ENCODE assay signal across 20 cellular contexts in genomic region chrX:99572711-99573110, GRCh38.
DNase-seq lines count a peak whose midpoint lies in the region; ATAC-seq, FAIRE-seq and TF ChIP-seq lines count a peak whose summit lies in the region.
"Had no signal": no experiment of that assay in that cellular context is flagged by ENCODE, and none has a peak within 500 bp of the region (broad histone marks: within the 10 kb centered on the region; RNA-seq: fewer than 3 reads in every experiment).

No MANE protein-coding gene starts in this region.

- no peak for ATAC-seq in GM23338
- ATAC-seq in naive thymus-derived CD8-positive, alpha-beta T cell, result no peak
- ATAC-seq: K562 had no signal

- H3K27ac ChIP-seq in GM23338 (ENCODE audit: low read depth) (no peak overlapping the region), astrocyte (ENCODE audit: low read depth, low read length) (no peak overlapping the region), mesendoderm (ENCODE audit: low read depth, low read length) (no peak overlapping the region)
- H3K27ac ChIP-seq: HL-60 had no signal

- FAIRE-seq in A204.1 (lab: Jason Lieb, UNC), result peak; percentile 34
- FAIRE-seq in astrocyte (lab: Jason Lieb, UNC), result peak; percentile 73
- FAIRE-seq: K562 had no signal

- no peak overlapping the region for H4K5ac ChIP-seq in mesendoderm (ENCODE audit: low read length)

- no peaks in the 10 kb centered on the region for H3K27me3 Mint-ChIP-seq in GM23338 (ENCODE audit: insufficient read depth, low read depth, poor library complexity)
- H3K27me3 Mint-ChIP-seq in astrocyte (ENCODE audit: low read depth, unreplicated experiment), result no peaks in the 10 kb centered on the region
- no peaks in the 10 kb centered on the region for H3K27me3 Mint-ChIP-seq in naive thymus-derived CD8-positive, alpha-beta T cell
- H3K27me3 Mint-ChIP-seq in endothelial cell (ENCODE audit: unreplicated experiment), result peaks cover 1% of the 10 kb centered on the region
- H3K27me3 Mint-ChIP-seq: CD4-positive, CD25-positive, alpha-beta regulatory T cell had no signal

- no peak overlapping the region for H4K8ac ChIP-seq in mesendoderm (ENCODE audit: low read depth, low read length)

- H3K9me3 Mint-ChIP-seq in GM23338 (peaks cover 57% of the 10 kb centered on the region), astrocyte (ENCODE audit: unreplicated experiment) (peaks cover 7% of the 10 kb centered on the region), endothelial cell (ENCODE audit: unreplicated experiment) (peaks cover 8% of the 10 kb centered on the region)
- peaks cover 0 to 45% (median 11%) of the 10 kb centered on the region in 9 donors for H3K9me3 Mint-ChIP-seq in naive thymus-derived CD8-positive, alpha-beta T cell

- H3K36me3 Mint-ChIP-seq in GM23338 (ENCODE audit: low read depth) (peaks cover 39% of the 10 kb centered on the region), astrocyte (ENCODE audit: low read depth, unreplicated experiment) (no peaks in the 10 kb centered on the region), endothelial cell (ENCODE audit: low read depth, unreplicated experiment) (no peaks in the 10 kb centered on the region)
- peaks cover 0 to 9% (median 0%) of the 10 kb centered on the region in 3 donors for H3K36me3 Mint-ChIP-seq in naive thymus-derived CD8-positive, alpha-beta T cell
- H3K36me3 Mint-ChIP-seq: CD4-positive, CD25-positive, alpha-beta regulatory T cell; CD8-positive, alpha-beta memory T cell had no signal

- no peak overlapping the region for H2AK5ac ChIP-seq in mesendoderm (ENCODE audit: low read length)

- no peaks in the 10 kb centered on the region for H3K9me3 ChIP-seq in astrocyte (ENCODE audit: insufficient read depth, low read depth, low read length)
- H3K9me3 ChIP-seq: BE2C had no signal

- H3F3A ChIP-seq in GM23338 (replicated peaks; ENCODE audit: low read depth), result no peaks in the 10 kb centered on the region

- H4K20me1 ChIP-seq in GM23338 (replicated peaks; ENCODE audit: insufficient read depth) (no peaks in the 10 kb centered on the region), astrocyte (ENCODE audit: insufficient read depth, low read length) (no peaks in the 10 kb centered on the region)

- H3K9ac ChIP-seq in astrocyte (ENCODE audit: low read length) (no peak overlapping the region), mesendoderm (ENCODE audit: low read length) (no peak overlapping the region)

- H3K4me1 Mint-ChIP-seq in GM23338 (no peaks in the 10 kb centered on the region), astrocyte (ENCODE audit: low read depth, unreplicated experiment) (no peaks in the 10 kb centered on the region), endothelial cell (ENCODE audit: unreplicated experiment) (no peaks in the 10 kb centered on the region)
- no peaks in the 10 kb centered on the region for H3K4me1 Mint-ChIP-seq in naive thymus-derived CD8-positive, alpha-beta T cell
- H3K4me1 Mint-ChIP-seq: CD4-positive, CD25-positive, alpha-beta regulatory T cell; CD8-positive, alpha-beta memory T cell had no signal

- H3K9me2 ChIP-seq in GM23338 (ENCODE audit: insufficient read depth), result no peaks in the 10 kb centered on the region

- H3K27ac Mint-ChIP-seq in GM23338, result no peak overlapping the region
- no peak overlapping the region for H3K27ac Mint-ChIP-seq in astrocyte (ENCODE audit: unreplicated experiment)
- H3K27ac Mint-ChIP-seq in naive thymus-derived CD8-positive, alpha-beta T cell, result no peak overlapping the region
- H3K27ac Mint-ChIP-seq in endothelial cell (ENCODE audit: unreplicated experiment), result no peak overlapping the region
- H3K27ac Mint-ChIP-seq: CD4-positive, CD25-positive, alpha-beta regulatory T cell had no signal

- no peak overlapping the region for H3K4me3 Mint-ChIP-seq in GM23338
- H3K4me3 Mint-ChIP-seq in astrocyte (ENCODE audit: unreplicated experiment), result no peak overlapping the region
- no peak overlapping the region for H3K4me3 Mint-ChIP-seq in naive thymus-derived CD8-positive, alpha-beta T cell
- H3K4me3 Mint-ChIP-seq in endothelial cell (ENCODE audit: unreplicated experiment), result no peak overlapping the region
- H3K4me3 Mint-ChIP-seq: CD4-positive, CD25-positive, alpha-beta regulatory T cell; CD8-positive, alpha-beta memory T cell had no signal

- H3K27me3 ChIP-seq in GM23338 (ENCODE audit: insufficient read depth), result no peaks in the 10 kb centered on the region
- H3K27me3 ChIP-seq in astrocyte (ENCODE audit: insufficient read depth, low read length), result no peaks in the 10 kb centered on the region
- no peaks in the 10 kb centered on the region for H3K27me3 ChIP-seq in mesendoderm (ENCODE audit: insufficient read depth, low read length, poor library complexity)
- H3K27me3 ChIP-seq: BE2C had no signal

- H3K4me2 ChIP-seq in GM23338 (no peak overlapping the region), astrocyte (ENCODE audit: low read length) (no peak overlapping the region), mesendoderm (ENCODE audit: low read length) (no peak overlapping the region)

- peak; percentile 23 for DNase-seq in GM23338 (ENCODE audit: low spot score)
- DNase-seq in astrocyte (ENCODE audit: low read depth), result no peak
- DNase-seq in mesendoderm, result peak; percentile 22
- no peak for DNase-seq in naive thymus-derived CD8-positive, alpha-beta T cell
- no peak for DNase-seq in endothelial cell (ENCODE audit: low spot score)
- DNase-seq in retina, result no peak
- DNase-seq: ACHN; BE2C; C1 segment of cervical spinal cord; CD4-positive, CD25-positive, alpha-beta regulatory T cell; CD8-positive, alpha-beta memory T cell; COR-L47; DMS 273 treated with DMSO at 0.1 percent for 48 hours; DMS79; GF-D8; IMR-90 had no signal

- no peak overlapping the region for H2BK120ac ChIP-seq in mesendoderm (ENCODE audit: low read depth, low read length)

- no peak overlapping the region for H3K4ac ChIP-seq in mesendoderm (ENCODE audit: low read depth, low read length)

- no peak overlapping the region for H3K56ac ChIP-seq in mesendoderm (ENCODE audit: low read length)

- TF ChIP-seq CTCF in GM23338 (conservative IDR thresholded peaks at IDR 0.05; ENCODE audit: low read depth in 2 of 2), result no peak
- no peak for TF ChIP-seq CTCF in astrocyte (IDR thresholded peaks at IDR 0.05; ENCODE audit: insufficient read depth, low read depth, low read length)
- no peak for TF ChIP-seq CTCF in endothelial cell (IDR thresholded peaks at IDR 0.05; ENCODE audit: unreplicated experiment)

- POLR2A ChIA-PET in naive thymus-derived CD8-positive, alpha-beta T cell (lab: Charles Lee), result no interaction called here

- H3K18ac ChIP-seq in mesendoderm (ENCODE audit: low read length), result no peak overlapping the region

- H3K79me1 ChIP-seq in mesendoderm (ENCODE audit: low read length), result no peaks in the 10 kb centered on the region

- H2BK15ac ChIP-seq in mesendoderm (replicated peaks; ENCODE audit: low read depth), result no peak overlapping the region

- H3K36me3 ChIP-seq in GM23338 (ENCODE audit: insufficient read depth), result peaks cover 7% of the 10 kb centered on the region
- H3K36me3 ChIP-seq in astrocyte (ENCODE audit: insufficient read depth, low read length), result no peaks in the 10 kb centered on the region
- no peaks in the 10 kb centered on the region for H3K36me3 ChIP-seq in mesendoderm (ENCODE audit: control insufficient read depth, insufficient read depth, low read length)
- H3K36me3 ChIP-seq: BE2C, HAP-1 had no signal

- no peaks in the 10 kb centered on the region for H3K79me2 ChIP-seq in GM23338 (replicated peaks; ENCODE audit: insufficient read depth)
- no peaks in the 10 kb centered on the region for H3K79me2 ChIP-seq in astrocyte (ENCODE audit: insufficient read depth, low read length)
- no peaks in the 10 kb centered on the region for H3K79me2 ChIP-seq in mesendoderm (ENCODE audit: control insufficient read depth, insufficient read depth, low read length)

- no peak overlapping the region for H3K23ac ChIP-seq in mesendoderm (ENCODE audit: low read length)

- H3K4me1 ChIP-seq in GM23338 (ENCODE audit: insufficient read depth) (no peaks in the 10 kb centered on the region), astrocyte (ENCODE audit: insufficient read depth, low read length) (no peaks in the 10 kb centered on the region), mesendoderm (ENCODE audit: control insufficient read depth, low read depth, low read length) (no peaks in the 10 kb centered on the region)
- H3K4me1 ChIP-seq: BE2C, HAP-1 had no signal

- H3K4me3 ChIP-seq in GM23338 (no peak overlapping the region), astrocyte (ENCODE audit: insufficient read depth, low read depth, low read length) (no peak overlapping the region), mesendoderm (ENCODE audit: low read length) (no peak overlapping the region)
- H3K4me3 ChIP-seq: HAP-1, K562 had no signal

- no peak overlapping the region for H2AFZ ChIP-seq in GM23338
- H2AFZ ChIP-seq in astrocyte (ENCODE audit: low read depth, low read length), result no peak overlapping the region

- no peak overlapping the region for H2BK5ac ChIP-seq in mesendoderm (ENCODE audit: low read length)

TF ChIP-seq in GM23338, 12 proteins besides CTCF, POLR2A, EP300 and RAD21 (continues in another document):
- TF ChIP-seq STAT1 (IDR thresholded peaks at IDR 0.05; ENCODE audit: unreplicated experiment) (no peak), POLR2AphosphoS5 (IDR thresholded peaks at IDR 0.05; ENCODE audit: low read depth) (no peak), CREB1 (CRISPR knock-in tag; IDR thresholded peaks at IDR 0.05; ENCODE audit: low read depth) (no peak), ZNF114 (CRISPR knock-in tag; IDR thresholded peaks at IDR 0.05) (no peak), EZH2phosphoT487 (IDR thresholded peaks at IDR 0.05; ENCODE audit: unreplicated experiment) (no peak)

Comparison
In these comparisons a context has a peak if more than half of its experiments do, and no peak if none do; other contexts are left out.
1. DNase-seq: peak in GM23338 (single experiment) and mesendoderm (single experiment); none in astrocyte (single experiment), naive thymus-derived CD8-positive, alpha-beta T cell (0 of 10), endothelial cell (single experiment) and retina (single experiment).